9 cellular contexts compared by ENCODE assay signal in the genomic region with DNA sequence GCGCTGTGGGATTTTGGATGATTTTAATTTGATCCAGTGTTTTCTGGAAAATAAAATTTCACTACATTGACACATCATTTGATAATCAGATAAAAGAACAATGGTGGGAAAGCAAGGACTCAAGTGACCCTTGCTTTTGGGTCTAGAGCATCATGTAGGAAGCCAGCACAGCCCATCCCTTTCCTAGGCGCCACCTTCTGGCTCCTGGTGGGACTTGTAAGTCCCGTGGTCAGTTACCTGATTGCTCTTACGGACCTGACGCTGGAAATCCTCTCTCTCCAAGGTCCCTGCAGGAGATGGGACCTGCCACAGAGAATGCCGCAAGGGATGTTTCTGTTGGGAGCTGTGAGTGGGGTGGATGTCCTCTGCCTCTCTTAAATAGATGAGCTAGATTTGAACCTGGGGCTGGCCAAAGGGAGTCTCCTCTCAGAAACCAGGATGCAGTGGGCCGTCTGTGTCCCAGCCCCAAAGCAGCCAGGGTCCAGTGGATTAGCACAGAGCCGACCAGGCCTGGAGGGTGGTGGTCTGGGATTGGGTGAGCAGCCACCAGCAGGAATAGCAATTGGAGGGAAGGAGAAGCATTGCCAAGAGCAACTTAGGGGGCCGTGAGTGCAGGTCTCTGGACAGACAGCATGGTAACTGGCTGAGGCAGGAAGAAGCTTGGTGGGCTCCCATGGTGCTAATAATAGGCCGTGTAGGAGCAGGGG. TPM values are rescaled to one million over a fixed set of nuclear protein-coding genes. Genes with fewer than 3 reads are reported as not detected.
DNase-seq lines count a peak whose midpoint lies in the region; ATAC-seq and TF ChIP-seq lines count a peak whose summit lies in the region.
"Had no signal": no experiment of that assay in that cellular context is flagged by ENCODE, and none has a peak within 500 bp of the region (broad histone marks: within the 10 kb centered on the region; RNA-seq: fewer than 3 reads in every experiment).

No MANE protein-coding gene starts in this region.

- H3K36me3 ChIP-seq in ascending aorta (no peaks in the 10 kb centered on the region), right lobe of liver (no peaks in the 10 kb centered on the region), aorta (ENCODE audit: control insufficient read depth in 1 of 2, insufficient read depth in 2 of 2, low read length in 1 of 2) (no peaks in the 10 kb centered on the region)
- H3K36me3 ChIP-seq: uterus had no signal

- H3K27ac ChIP-seq in ascending aorta, result no peak overlapping the region
- H3K27ac ChIP-seq in right lobe of liver, result no peak overlapping the region
- no peak overlapping the region for H3K27ac ChIP-seq in aorta (ENCODE audit: low read depth in 1 of 2, low read length in 2 of 2)
- H3K27ac ChIP-seq: uterus had no signal

- TF ChIP-seq POLR2A in right lobe of liver (IDR thresholded peaks at IDR 0.05), result no peak

- H3K4me1 ChIP-seq in ascending aorta, result peaks cover 0 to 7% of the 10 kb centered on the region in 2 donors
- no peaks in the 10 kb centered on the region for H3K4me1 ChIP-seq in right lobe of liver
- no peaks in the 10 kb centered on the region for H3K4me1 ChIP-seq in aorta (ENCODE audit: control insufficient read depth in 1 of 2, insufficient read depth in 2 of 2, low read length in 2 of 2)

- TF ChIP-seq CTCF in HFF-Myc (IDR thresholded peaks at IDR 0.05; ENCODE audit: low read depth, low read length, missing control alignments) (peak; percentile 51), ascending aorta (IDR thresholded peaks at IDR 0.05) (peak in 2 of 3 experiments; percentile 11 to 21), right lobe of liver (IDR thresholded peaks at IDR 0.05) (peak; percentile 40 to 52 (median 44))

- ATAC-seq in right lobe of liver, result peak; percentile 17 to 82 (median 58)
- no peak for ATAC-seq in GM18909 (IDR thresholded peaks at IDR 0.05; ENCODE audit: poor library complexity, unreplicated experiment)
- ATAC-seq in HG03139 (IDR thresholded peaks at IDR 0.05; ENCODE audit: unreplicated experiment), result no peak
- ATAC-seq in aorta (ENCODE audit: low FRiP score), result no peak

- 50% methylated on average over 7 of the region's 10 CpGs for WGBS in right lobe of liver (ENCODE audit: insufficient coverage, low coverage, low lambda C conversion rate, missing lambda C conversion rate)
- 73% methylated on average over 10 of the region's 10 CpGs for WGBS in aorta, 2 donors

- H3K4me3 ChIP-seq in HFF-Myc (replicated peaks; ENCODE audit: low read depth, low read length) (no peak overlapping the region), ascending aorta (no peak overlapping the region), right lobe of liver (no peak overlapping the region), aorta (ENCODE audit: low read length in 2 of 2) (no peak overlapping the region)
- H3K4me3 ChIP-seq: uterus had no signal

- H3K9me3 ChIP-seq in ascending aorta, result no peaks in the 10 kb centered on the region
- H3K9me3 ChIP-seq in right lobe of liver, result no peaks in the 10 kb centered on the region
- no peaks in the 10 kb centered on the region for H3K9me3 ChIP-seq in aorta (ENCODE audit: control insufficient read depth, low read length)
- H3K9me3 ChIP-seq: uterus had no signal

- H3K27me3 ChIP-seq in ascending aorta (no peaks in the 10 kb centered on the region), right lobe of liver (no peaks in the 10 kb centered on the region), aorta (ENCODE audit: control insufficient read depth in 1 of 2, insufficient read depth in 2 of 2, low read length in 1 of 2) (no peaks in the 10 kb centered on the region)
- H3K27me3 ChIP-seq: uterus had no signal

- intact Hi-C loops in ascending aorta (cut with DNase I) (no loop called here), right lobe of liver (cut with DNase I) (no loop called here), aorta (cut with DNase I) (no loop called here)

- peak; percentile 3 for DNase-seq in DMS114 treated with DMSO at 0.1 percent for 48 hours (lab: John Stamatoyannopoulos, UW; ENCODE audit: unreplicated experiment)
- DNase-seq in HFF-Myc (ENCODE audit: extremely low read depth, low read depth), result no peak
- DNase-seq in ascending aorta (ENCODE audit: low spot score in 2 of 2), result no peak
- peak in 2 of 3 donors; percentile 36 to 57 for DNase-seq in right lobe of liver
- DNase-seq in aorta, result no peak
- DNase-seq in SHP77 treated with DMSO at 0.1 percent for 48 hours (lab: John Stamatoyannopoulos, UW), result no peak

RNA-seq across cellular contexts. Expression of a gene that starts 21.7 kb away (rescaled TPM):
- 394 TPM for total RNA-seq in ascending aorta
- total RNA-seq in right lobe of liver, result 10 to 100 TPM; 21.9 to 58.6 (median 52.7) TPM
- total RNA-seq in aorta, result 100 to 1,000 TPM; 298 to 410 TPM
- polyA plus RNA-seq in aorta, result 10 to 100 TPM; 34.4 to 59.4 TPM

Comparison
In these comparisons a context has a peak if more than half of its experiments do, and no peak if none do; other contexts are left out.
1. DNase-seq: peak in DMS114 treated with DMSO at 0.1 percent for 48 hours (single experiment) and right lobe of liver (2 of 3); none in HFF-Myc (single experiment), ascending aorta (0 of 2), aorta (0 of 2) and SHP77 treated with DMSO at 0.1 percent for 48 hours (single experiment).
2. ATAC-seq: peak in right lobe of liver (4 of 4); none in GM18909 (single experiment), HG03139 (single experiment) and aorta (single experiment).
3. Peak in every context shown above with its lines, with median percentiles within 50 percentile points of each other: CTCF ChIP-seq.